ENCODE assay signal across 27 cellular contexts in the genomic region with DNA sequence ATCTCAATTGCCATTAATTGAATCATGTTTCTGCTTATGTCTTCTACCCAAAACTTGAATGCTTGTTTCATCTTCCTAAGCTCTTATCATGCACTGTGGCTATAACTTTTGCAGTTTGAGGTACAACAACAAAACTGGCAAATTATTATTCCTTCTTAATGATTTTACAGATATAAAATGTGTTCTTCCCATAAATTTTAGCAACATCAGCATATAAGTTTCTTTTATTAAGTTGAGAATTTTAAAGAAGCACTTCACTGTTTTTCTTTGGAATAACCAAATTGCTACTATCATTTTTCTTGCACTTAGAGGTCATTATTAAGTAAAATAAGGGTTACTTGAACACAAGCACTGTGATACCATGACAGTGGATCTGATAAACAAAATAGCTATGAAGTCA.
"Had no signal": no experiment of that assay in that cellular context is flagged by ENCODE, and none has a peak within 500 bp of the region (broad histone marks: within the 10 kb centered on the region; RNA-seq: fewer than 3 reads in every experiment).

No MANE protein-coding gene starts in this region.

- H3K36me3 ChIP-seq: colonic mucosa, esophagus squamous epithelium, gastrocnemius medialis, heart right ventricle, left lung, lower lobe of right lung had no signal

- DNase-seq: colonic mucosa; cortex of kidney; effector CD8-positive, alpha-beta T cell; effector memory CD8-positive, alpha-beta T cell; endodermal cell; erythroblast; esophagus squamous epithelium; foreskin fibroblast; foreskin melanocyte; gastrocnemius medialis; glutamatergic neuron; head of caudate nucleus; heart right ventricle; hippocampal formation; left cardiac atrium; left lung; left ventricle myocardium superior; lower lobe of right lung; mesenchymal stem cell; mucosa of descending colon; naive B cell had no signal

- FAIRE-seq: islet of Langerhans, keratinocyte had no signal

- H3K9me3 Mint-ChIP-seq: dendritic cell treated with granulocyte-macrophage colony-stimulating factor and Interleukin-4, amounts not matched to agents 40 ng/mL and 50 ng/mL, for 4 days; endodermal cell; mesothelial cell of epicardium had no signal

- H3K27me3 ChIP-seq: colonic mucosa, esophagus squamous epithelium, gastrocnemius medialis, heart right ventricle, left lung had no signal

- H3K4me3 Mint-ChIP-seq: dendritic cell treated with granulocyte-macrophage colony-stimulating factor and Interleukin-4, amounts not matched to agents 40 ng/mL and 50 ng/mL, for 4 days; effector memory CD8-positive, alpha-beta T cell; endodermal cell; mesothelial cell of epicardium; naive B cell had no signal

- ATAC-seq: effector memory CD8-positive, alpha-beta T cell; esophagus mucosa; gastrocnemius medialis; heart right ventricle; left cardiac atrium; left lung; left ventricle myocardium superior; lower lobe of right lung; mucosa of descending colon had no signal

- H3K4me1 Mint-ChIP-seq: mesothelial cell of epicardium, naive B cell had no signal

- H3K4me3 ChIP-seq: colonic mucosa, esophagus squamous epithelium, gastrocnemius medialis, heart right ventricle, left lung, lower lobe of right lung, mucosa of descending colon had no signal

- H3K27ac Mint-ChIP-seq: dendritic cell treated with granulocyte-macrophage colony-stimulating factor and Interleukin-4, amounts not matched to agents 40 ng/mL and 50 ng/mL, for 4 days; effector memory CD8-positive, alpha-beta T cell; endodermal cell; mesothelial cell of epicardium; naive B cell had no signal

- H3K4me1 ChIP-seq: colonic mucosa, esophagus squamous epithelium, gastrocnemius medialis, heart right ventricle, left lung, lower lobe of right lung had no signal

- H3K27me3 Mint-ChIP-seq: dendritic cell treated with granulocyte-macrophage colony-stimulating factor and Interleukin-4, amounts not matched to agents 40 ng/mL and 50 ng/mL, for 4 days; effector memory CD8-positive, alpha-beta T cell; naive B cell had no signal

- H3K9me3 ChIP-seq: colonic mucosa, esophagus squamous epithelium, gastrocnemius medialis, left lung, lower lobe of right lung had no signal

- H3K36me3 Mint-ChIP-seq: mesothelial cell of epicardium, naive B cell had no signal

- H3K27ac ChIP-seq: colonic mucosa, epithelial cell of prostate, esophagus squamous epithelium, gastrocnemius medialis, heart right ventricle, left lung, lower lobe of right lung had no signal
